In the genomic region with DNA sequence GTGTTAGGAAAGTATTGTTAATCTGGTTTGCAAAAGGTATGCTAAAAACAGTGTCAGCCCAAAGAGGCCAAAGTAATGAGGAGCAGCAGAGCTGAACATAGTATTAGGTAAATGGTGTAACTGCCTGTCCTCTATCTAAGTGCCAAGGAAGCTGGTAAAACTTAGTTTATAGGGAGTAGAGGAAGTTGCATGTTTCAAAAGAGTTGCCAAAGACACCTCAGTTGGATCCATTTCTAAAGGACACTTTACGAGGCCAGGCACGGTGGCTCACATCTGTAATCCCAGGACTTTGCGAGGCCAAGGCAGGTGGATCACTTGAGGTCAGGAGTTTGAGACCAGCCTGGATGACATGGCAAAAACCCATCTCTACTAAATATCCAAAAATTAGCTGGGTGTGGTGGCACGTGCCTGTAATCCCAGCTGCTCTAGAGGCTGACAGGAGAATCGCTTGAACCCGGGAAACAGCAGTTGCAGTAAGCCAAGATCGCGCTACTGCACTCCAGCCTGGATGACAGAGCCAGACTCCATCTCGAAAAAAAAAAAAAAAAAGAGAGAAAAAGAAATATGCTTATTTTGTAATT, we compare ENCODE assay signal across 25 cellular contexts. TPM values are rescaled to one million over a fixed set of nuclear protein-coding genes. Genes with fewer than 3 reads are reported as not detected.
DNase-seq lines count a peak whose midpoint lies in the region; ATAC-seq and TF ChIP-seq lines count a peak whose summit lies in the region.
"Had no signal": no experiment of that assay in that cellular context is flagged by ENCODE, and none has a peak within 500 bp of the region (broad histone marks: within the 10 kb centered on the region; RNA-seq: fewer than 3 reads in every experiment).

No MANE protein-coding gene starts in this region.

- H3K27me3 ChIP-seq in HL-60 (ENCODE audit: insufficient read depth, poor library complexity, severe bottlenecking) (no peaks in the 10 kb centered on the region), osteoblast (ENCODE audit: insufficient read depth, low read length) (no peaks in the 10 kb centered on the region)
- H3K27me3 ChIP-seq: MG63 had no signal

- H3K27ac Mint-ChIP-seq in activated T-helper 17 cell treated with anti-CD3 and anti-CD28 coated beads, Interleukin-2, amount 50 U/mL, for 72 hours = no peak overlapping the region

- H3K4me1 ChIP-seq in osteoblast (ENCODE audit: insufficient read depth, low read length) = no peaks in the 10 kb centered on the region
- H3K4me1 ChIP-seq: Caco-2 had no signal

- H4K20me1 ChIP-seq in osteoblast (ENCODE audit: insufficient read depth, low read length) = no peaks in the 10 kb centered on the region

- no peak for ATAC-seq in activated T-helper 17 cell treated with anti-CD3 and anti-CD28 coated beads, Interleukin-2, amount 50 U/mL, for 72 hours (replicated peaks)
- ATAC-seq: GM12878, HepG2 had no signal

- no peak overlapping the region for H3K4me2 ChIP-seq in osteoblast (ENCODE audit: insufficient read depth, low read length)

- peaks cover 75% of the 10 kb centered on the region for H3K36me3 Mint-ChIP-seq in activated T-helper 17 cell treated with anti-CD3 and anti-CD28 coated beads, Interleukin-2, amount 50 U/mL, for 72 hours (ENCODE audit: low read depth)

- no peaks in the 10 kb centered on the region for H3K27me3 Mint-ChIP-seq in activated T-helper 17 cell treated with anti-CD3 and anti-CD28 coated beads, Interleukin-2, amount 50 U/mL, for 72 hours
- H3K27me3 Mint-ChIP-seq: CD4-positive, alpha-beta memory T cell had no signal

- H3K4me3 Mint-ChIP-seq in activated T-helper 17 cell treated with anti-CD3 and anti-CD28 coated beads, Interleukin-2, amount 50 U/mL, for 72 hours = no peak overlapping the region
- H3K4me3 Mint-ChIP-seq: CD4-positive, alpha-beta memory T cell had no signal

- H3K36me3 ChIP-seq in osteoblast (ENCODE audit: insufficient read depth, low read length) = peaks cover 19% of the 10 kb centered on the region

- H3K79me2 ChIP-seq in osteoblast (ENCODE audit: insufficient read depth, low read length) = no peaks in the 10 kb centered on the region

- peaks cover 4% of the 10 kb centered on the region for H3K4me1 Mint-ChIP-seq in activated T-helper 17 cell treated with anti-CD3 and anti-CD28 coated beads, Interleukin-2, amount 50 U/mL, for 72 hours

- H2AFZ ChIP-seq in osteoblast (ENCODE audit: low read length) = no peak overlapping the region
- H2AFZ ChIP-seq: GM23248 had no signal

- no peaks in the 10 kb centered on the region for H3K9me3 Mint-ChIP-seq in activated T-helper 17 cell treated with anti-CD3 and anti-CD28 coated beads, Interleukin-2, amount 50 U/mL, for 72 hours
- H3K9me3 Mint-ChIP-seq: CD4-positive, alpha-beta memory T cell had no signal

- no peak overlapping the region for H3K4me3 ChIP-seq in HL-60 (replicated peaks; ENCODE audit: insufficient read depth, low read length)
- H3K4me3 ChIP-seq in osteoblast (ENCODE audit: insufficient read depth, low read length) = no peak overlapping the region
- H3K4me3 ChIP-seq: GM12878, GM23248, MG63 had no signal

- H3K27ac ChIP-seq in HL-60 (replicated peaks) (peak overlapping the region; percentile 42), osteoblast (ENCODE audit: low read depth, low read length) (no peak overlapping the region)
- H3K27ac ChIP-seq: GM23248 had no signal

- DNase-seq in SKM-1 treated with dmso at 0.1 percent for 144 hours (lab: John Stamatoyannopoulos, UW; ENCODE audit: unreplicated experiment) (peak; percentile 28), SKM-1 (lab: John Stamatoyannopoulos, UW; ENCODE audit: unreplicated experiment) (no peak), HL-60 (ENCODE audit: low read depth in 1 of 2, low spot score in 1 of 2) (peak in 1 of 2 experiments; percentile 50), NCI-H82 treated with DMSO at 0.1 percent for 48 hours (lab: John Stamatoyannopoulos, UW; ENCODE audit: unreplicated experiment) (peak; percentile 36), ureter (ENCODE audit: low spot score) (peak; percentile 5), osteoblast (ENCODE audit: insufficient read length, low spot score, missing footprints) (no peak)
- DNase-seq: C1 segment of cervical spinal cord; Caco-2; CD4-positive, alpha-beta memory T cell; GM23248; H7; MG63; NCI-H1092 treated with DMSO at 0.1 percent for 48 hours; NCI-H1436 treated with DMSO at 0.1 percent for 48 hours; NCI-H187 treated with DMSO at 0.1 percent for 48 hours; NCI-H2171 treated with DMSO at 0.1 percent for 48 hours; NCI-H345; NCI-H510A treated with DMSO at 0.1 percent for 48 hours; NCI-H748 treated with DMSO at 0.1 percent for 48 hours; Right ventricle myocardium superior; RPMI8226; SW 1271 had no signal

- H3K9me3 ChIP-seq in osteoblast (ENCODE audit: low read depth, low read length) = no peaks in the 10 kb centered on the region
- H3K9me3 ChIP-seq: Caco-2, MG63 had no signal

- TF ChIP-seq CTCF in HL-60 (IDR thresholded peaks at IDR 0.05; ENCODE audit: insufficient read depth, low read length) (no peak), osteoblast (IDR thresholded peaks at IDR 0.05; ENCODE audit: extremely low read depth, low read depth, low read length) (no peak)

RNA-seq across cellular contexts. Expression of a gene that starts 22.6 kb away (rescaled TPM):
- 380 TPM for total RNA-seq in ureter
- 954 and 1,032 TPM in 2 replicates for total RNA-seq in osteoblast
- total RNA-seq in activated T-helper 17 cell treated with anti-CD3 and anti-CD28 coated beads, Interleukin-2, amount 50 U/mL, for 72 hours = 100 to 1,000 TPM; 194 to 363 TPM

RNA-seq across cellular contexts. Expression of a gene that starts 33.9 kb away (rescaled TPM):
- total RNA-seq in ureter (0.31 TPM), osteoblast (under 0.01 and 0.29 TPM in 2 replicates)
- under 1 TPM; 0.26 to 0.77 TPM for total RNA-seq in activated T-helper 17 cell treated with anti-CD3 and anti-CD28 coated beads, Interleukin-2, amount 50 U/mL, for 72 hours
- total RNA-seq: GM23248 had no signal

Comparison
In these comparisons a context has a peak if more than half of its experiments do, and no peak if none do; other contexts are left out.
1. DNase-seq: peak in SKM-1 treated with dmso at 0.1 percent for 144 hours (single experiment), NCI-H82 treated with DMSO at 0.1 percent for 48 hours (single experiment) and ureter (single experiment); none in SKM-1 (single experiment) and osteoblast (single experiment).